16 cellular contexts compared by ENCODE assay signal in the genomic region with DNA sequence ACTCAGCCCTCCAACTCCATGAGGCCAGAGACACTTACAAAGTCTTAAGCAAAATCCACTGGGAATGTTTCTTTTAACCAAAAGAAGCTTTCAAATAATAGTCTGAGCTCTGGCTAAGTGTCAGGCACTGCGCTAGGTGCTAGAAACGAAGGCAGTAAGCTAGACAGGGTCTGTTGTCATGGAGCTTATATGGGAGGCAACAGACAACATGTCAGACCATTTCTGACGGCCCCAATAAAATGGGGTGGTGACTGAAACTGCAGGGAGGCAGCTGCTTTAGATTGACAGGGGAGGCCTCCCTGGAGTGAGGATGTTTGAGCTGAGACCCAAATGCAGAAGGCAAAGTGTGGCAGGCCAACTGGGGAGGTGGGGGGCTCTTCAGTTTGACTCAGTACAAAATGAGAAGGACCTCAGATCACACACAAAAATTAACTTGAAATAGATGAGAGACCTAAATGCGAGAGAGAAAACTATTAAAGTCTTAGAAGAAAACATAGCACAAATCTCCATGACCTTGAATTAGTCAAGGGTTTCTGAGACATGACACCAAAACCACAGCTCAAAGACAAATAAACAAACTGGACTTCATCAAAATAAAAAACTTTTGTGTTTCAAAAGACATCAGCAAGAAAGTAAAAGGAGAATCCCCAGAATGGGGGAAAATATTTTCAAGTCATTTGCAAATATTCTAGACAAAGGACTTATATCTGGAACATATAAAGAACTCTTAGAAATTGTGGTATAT. TPM values are rescaled to one million over a fixed set of nuclear protein-coding genes. Genes with fewer than 3 reads are reported as not detected.
DNase-seq lines count a peak whose midpoint lies in the region; ATAC-seq and TF ChIP-seq lines count a peak whose summit lies in the region.
"Had no signal": no experiment of that assay in that cellular context is flagged by ENCODE, and none has a peak within 500 bp of the region (broad histone marks: within the 10 kb centered on the region; RNA-seq: fewer than 3 reads in every experiment).

No MANE protein-coding gene starts in this region.

- POLR2A ChIA-PET in A673 (lab: Charles Lee; ENCODE audit: low non-redundant PET) = no interaction called here

- intact Hi-C loops in A673 (cut with micrococcal nuclease; ENCODE audit: unreplicated experiment) = no loop called here
- intact Hi-C loops in sciatic nerve (cut with DNase I) = no loop called here

- peaks cover 35% of the 10 kb centered on the region for H3K4me1 ChIP-seq in A673 (ENCODE audit: insufficient read depth, low read length, poor library complexity, severe bottlenecking)

- peaks cover 4% of the 10 kb centered on the region for H3K4me1 Mint-ChIP-seq in activated T-helper 17 cell treated with anti-CD3 and anti-CD28 coated beads, Interleukin-2, amount 50 U/mL, for 72 hours
- H3K4me1 Mint-ChIP-seq in mesothelial cell of epicardium = peaks cover 10% of the 10 kb centered on the region
- H3K4me1 Mint-ChIP-seq: stimulated activated memory B cell treated with anti-CD40 and anti-IgM and Interleukin-4, amounts not matched to agents 10 μg/mL and 1 μg/mL and 100 μg/mL, for 72 hours had no signal

- H3K27me3 ChIP-seq in A673 (replicated peaks; ENCODE audit: insufficient read depth, low read depth, low read length, poor library complexity) = no peaks in the 10 kb centered on the region

- peak overlapping the region; percentile 48 for H3K27ac ChIP-seq in A673 (ENCODE audit: low read depth, low read length, poor library complexity, severe bottlenecking)
- H3K27ac ChIP-seq: SK-N-MC had no signal

- no peak overlapping the region for H3K4me3 Mint-ChIP-seq in activated T-helper 17 cell treated with anti-CD3 and anti-CD28 coated beads, Interleukin-2, amount 50 U/mL, for 72 hours
- no peak overlapping the region for H3K4me3 Mint-ChIP-seq in mesothelial cell of epicardium
- H3K4me3 Mint-ChIP-seq: stimulated activated memory B cell treated with anti-CD40 and anti-IgM and Interleukin-4, amounts not matched to agents 10 μg/mL and 1 μg/mL and 100 μg/mL, for 72 hours had no signal

- ATAC-seq in sciatic nerve (peak; percentile 5), HG03342 (IDR thresholded peaks at IDR 0.05; ENCODE audit: unreplicated experiment) (no peak)
- no peak for ATAC-seq in activated T-helper 17 cell treated with anti-CD3 and anti-CD28 coated beads, Interleukin-2, amount 50 U/mL, for 72 hours (replicated peaks)
- ATAC-seq: esophagus mucosa; stimulated activated memory B cell treated with anti-CD40 and anti-IgM and Interleukin-4, amounts not matched to agents 10 μg/mL and 1 μg/mL and 100 μg/mL, for 72 hours had no signal

- no peaks in the 10 kb centered on the region for H3K9me3 Mint-ChIP-seq in activated T-helper 17 cell treated with anti-CD3 and anti-CD28 coated beads, Interleukin-2, amount 50 U/mL, for 72 hours
- H3K9me3 Mint-ChIP-seq in mesothelial cell of epicardium = no peaks in the 10 kb centered on the region
- H3K9me3 Mint-ChIP-seq: stimulated activated memory B cell treated with anti-CD40 and anti-IgM and Interleukin-4, amounts not matched to agents 10 μg/mL and 1 μg/mL and 100 μg/mL, for 72 hours had no signal

- TF ChIP-seq CTCF in A673 (conservative IDR thresholded peaks at IDR 0.05; ENCODE audit: low read depth, low read length) = no peak
- no peak for TF ChIP-seq CTCF in mesothelial cell of epicardium (IDR thresholded peaks at IDR 0.05; ENCODE audit: unreplicated experiment)

- no TSS peak for BruUV-seq in A673 (replicated peaks; lab: Mats Ljungman, UMichigan)

- CTCF ChIA-PET in A673 (lab: Charles Lee) = no interaction called here

- peaks cover 14% of the 10 kb centered on the region for H3K27me3 Mint-ChIP-seq in activated T-helper 17 cell treated with anti-CD3 and anti-CD28 coated beads, Interleukin-2, amount 50 U/mL, for 72 hours
- no peaks in the 10 kb centered on the region for H3K27me3 Mint-ChIP-seq in mesothelial cell of epicardium (ENCODE audit: low read depth)

- no peak for DNase-seq in A673 (ENCODE audit: low spot score)
- peak; percentile 41 for DNase-seq in LHCN-M2 (ENCODE audit: low read depth)
- peak; percentile 58 for DNase-seq in fibroblast of peridontal ligament (ENCODE audit: extremely low read depth)
- no peak for DNase-seq in sciatic nerve (ENCODE audit: low spot score)
- DNase-seq in NCI-H2227 treated with DMSO at 0.1 percent for 48 hours (lab: John Stamatoyannopoulos, UW) = no peak
- DNase-seq in mesothelial cell of epicardium (ENCODE audit: low spot score in 2 of 2, unreplicated experiment in 2 of 2) = no peak
- DNase-seq: activated CD4-positive, alpha-beta T cell treated with anti-CD3 and anti-CD28 coated beads for 4 hours; activated CD8-positive, alpha-beta memory T cell treated with anti-CD3 and anti-CD28 coated beads, Interleukin-2, amount 50 U/mL, for 48 hours; activated naive CD4-positive, alpha-beta T cell treated with Interleukin-2 at 50 U/mL for 16 hours; GDM1; T1000 had no signal

- H3K4me3 ChIP-seq in A673 (ENCODE audit: low read depth, low read length, poor library complexity, severe bottlenecking) = no peak overlapping the region
- H3K4me3 ChIP-seq: SK-N-MC had no signal

- no peak overlapping the region for H3K27ac Mint-ChIP-seq in activated T-helper 17 cell treated with anti-CD3 and anti-CD28 coated beads, Interleukin-2, amount 50 U/mL, for 72 hours
- H3K27ac Mint-ChIP-seq in mesothelial cell of epicardium = no peak overlapping the region
- H3K27ac Mint-ChIP-seq: stimulated activated memory B cell treated with anti-CD40 and anti-IgM and Interleukin-4, amounts not matched to agents 10 μg/mL and 1 μg/mL and 100 μg/mL, for 72 hours had no signal

- H3K36me3 ChIP-seq in A673 (ENCODE audit: insufficient read depth, low read length, poor library complexity, severe bottlenecking) = no peaks in the 10 kb centered on the region

- H3K36me3 Mint-ChIP-seq in activated T-helper 17 cell treated with anti-CD3 and anti-CD28 coated beads, Interleukin-2, amount 50 U/mL, for 72 hours (ENCODE audit: low read depth) = no peaks in the 10 kb centered on the region
- no peaks in the 10 kb centered on the region for H3K36me3 Mint-ChIP-seq in mesothelial cell of epicardium
- H3K36me3 Mint-ChIP-seq: stimulated activated memory B cell treated with anti-CD40 and anti-IgM and Interleukin-4, amounts not matched to agents 10 μg/mL and 1 μg/mL and 100 μg/mL, for 72 hours had no signal

- no peaks in the 10 kb centered on the region for H3K9me3 ChIP-seq in A673 (ENCODE audit: low read depth, low read length, poor library complexity, severe bottlenecking)

RNA-seq across cellular contexts. Expression of a gene that starts 40.6 kb away (rescaled TPM):
- 54.9 and 57.1 TPM in 2 replicates for total RNA-seq in A673 (2021)
- total RNA-seq in LHCN-M2 (2014; rRNA removed) = 12.8 and 18.4 TPM in 2 replicates
- polyA plus RNA-seq in LHCN-M2 (2012) = 21.1 TPM
- total RNA-seq in sciatic nerve = 166 TPM
- total RNA-seq in activated T-helper 17 cell treated with anti-CD3 and anti-CD28 coated beads, Interleukin-2, amount 50 U/mL, for 72 hours = 10 to 100 TPM in 1 of 2 donors, 1 to 10 TPM in 1; 8.0 to 19.3 TPM
- total RNA-seq in mesothelial cell of epicardium = 33.5 to 36.8 TPM (median 34.4 TPM) in 3 replicates

Comparison
In these comparisons a context has a peak if more than half of its experiments do, and no peak if none do; other contexts are left out.
1. DNase-seq: peak in LHCN-M2 (single experiment) and fibroblast of peridontal ligament (single experiment); none in A673 (single experiment), sciatic nerve (single experiment), NCI-H2227 treated with DMSO at 0.1 percent for 48 hours (single experiment) and mesothelial cell of epicardium (0 of 2).